1 cellular context compared by ENCODE assay signal in the genomic region with DNA sequence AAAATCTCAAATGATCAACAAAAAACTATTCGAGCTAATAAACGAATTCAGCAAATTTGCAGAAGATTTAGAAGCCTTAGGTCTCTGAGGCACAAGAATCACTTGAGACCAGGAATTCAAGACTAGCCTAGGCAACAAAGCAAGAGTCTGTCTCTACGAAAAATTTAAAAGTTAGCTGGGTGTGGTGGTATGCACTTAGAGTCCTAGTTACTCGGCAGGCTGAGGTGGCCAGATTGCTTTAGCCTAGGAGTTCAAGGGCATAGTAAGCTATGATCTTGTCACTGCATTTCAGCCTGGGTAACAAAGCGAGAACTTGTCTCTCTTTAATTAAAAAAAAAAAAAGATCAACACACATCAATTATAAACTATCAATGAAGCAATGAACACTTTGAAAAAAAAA.
TF ChIP-seq lines count a peak whose summit lies in the region.

No MANE protein-coding gene starts in this region.

TF ChIP-seq in K562, 482 proteins besides CTCF, POLR2A, EP300 and RAD21:
- no peak for TF ChIP-seq ZNF124 (CRISPR knock-in tag; IDR thresholded peaks at IDR 0.05)
- TF ChIP-seq CREB1 (IDR thresholded peaks at IDR 0.05), result no peak
- TF ChIP-seq CREB1 (CRISPR knock-in tag; IDR thresholded peaks at IDR 0.05), result no peak
- TF ChIP-seq TAF7 (tag; IDR thresholded peaks at IDR 0.05), result no peak
- TF ChIP-seq ZNF586 (CRISPR knock-in tag; conservative IDR thresholded peaks at IDR 0.05), result no peak
- TF ChIP-seq TAL1 (IDR thresholded peaks at IDR 0.05), result no peak
- no peak for TF ChIP-seq SMC3 (conservative IDR thresholded peaks at IDR 0.05; ENCODE audit: insufficient read depth, low read depth, low read length)
- TF ChIP-seq SP1 (CRISPR knock-in tag; IDR thresholded peaks at IDR 0.05), result no peak
- TF ChIP-seq, protein P1, sequence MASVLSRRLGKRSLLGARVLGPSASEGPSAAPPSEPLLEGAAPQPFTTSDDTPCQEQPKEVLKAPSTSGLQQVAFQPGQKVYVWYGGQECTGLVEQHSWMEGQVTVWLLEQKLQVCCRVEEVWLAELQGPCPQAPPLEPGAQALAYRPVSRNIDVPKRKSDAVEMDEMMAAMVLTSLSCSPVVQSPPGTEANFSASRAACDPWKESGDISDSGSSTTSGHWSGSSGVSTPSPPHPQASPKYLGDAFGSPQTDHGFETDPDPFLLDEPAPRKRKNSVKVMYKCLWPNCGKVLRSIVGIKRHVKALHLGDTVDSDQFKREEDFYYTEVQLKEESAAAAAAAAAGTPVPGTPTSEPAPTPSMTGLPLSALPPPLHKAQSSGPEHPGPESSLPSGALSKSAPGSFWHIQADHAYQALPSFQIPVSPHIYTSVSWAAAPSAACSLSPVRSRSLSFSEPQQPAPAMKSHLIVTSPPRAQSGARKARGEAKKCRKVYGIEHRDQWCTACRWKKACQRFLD (CRISPR knock-in tag; IDR thresholded peaks at IDR 0.05), result no peak
- TF ChIP-seq, protein P2, sequence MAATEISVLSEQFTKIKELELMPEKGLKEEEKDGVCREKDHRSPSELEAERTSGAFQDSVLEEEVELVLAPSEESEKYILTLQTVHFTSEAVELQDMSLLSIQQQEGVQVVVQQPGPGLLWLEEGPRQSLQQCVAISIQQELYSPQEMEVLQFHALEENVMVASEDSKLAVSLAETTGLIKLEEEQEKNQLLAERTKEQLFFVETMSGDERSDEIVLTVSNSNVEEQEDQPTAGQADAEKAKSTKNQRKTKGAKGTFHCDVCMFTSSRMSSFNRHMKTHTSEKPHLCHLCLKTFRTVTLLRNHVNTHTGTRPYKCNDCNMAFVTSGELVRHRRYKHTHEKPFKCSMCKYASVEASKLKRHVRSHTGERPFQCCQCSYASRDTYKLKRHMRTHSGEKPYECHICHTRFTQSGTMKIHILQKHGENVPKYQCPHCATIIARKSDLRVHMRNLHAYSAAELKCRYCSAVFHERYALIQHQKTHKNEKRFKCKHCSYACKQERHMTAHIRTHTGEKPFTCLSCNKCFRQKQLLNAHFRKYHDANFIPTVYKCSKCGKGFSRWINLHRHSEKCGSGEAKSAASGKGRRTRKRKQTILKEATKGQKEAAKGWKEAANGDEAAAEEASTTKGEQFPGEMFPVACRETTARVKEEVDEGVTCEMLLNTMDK (IDR thresholded peaks at IDR 0.05; ENCODE audit: borderline replicate concordance, insufficient read depth, low read depth, low read length, poor library complexity, severe bottlenecking), result no peak
- TF ChIP-seq, protein P3, sequence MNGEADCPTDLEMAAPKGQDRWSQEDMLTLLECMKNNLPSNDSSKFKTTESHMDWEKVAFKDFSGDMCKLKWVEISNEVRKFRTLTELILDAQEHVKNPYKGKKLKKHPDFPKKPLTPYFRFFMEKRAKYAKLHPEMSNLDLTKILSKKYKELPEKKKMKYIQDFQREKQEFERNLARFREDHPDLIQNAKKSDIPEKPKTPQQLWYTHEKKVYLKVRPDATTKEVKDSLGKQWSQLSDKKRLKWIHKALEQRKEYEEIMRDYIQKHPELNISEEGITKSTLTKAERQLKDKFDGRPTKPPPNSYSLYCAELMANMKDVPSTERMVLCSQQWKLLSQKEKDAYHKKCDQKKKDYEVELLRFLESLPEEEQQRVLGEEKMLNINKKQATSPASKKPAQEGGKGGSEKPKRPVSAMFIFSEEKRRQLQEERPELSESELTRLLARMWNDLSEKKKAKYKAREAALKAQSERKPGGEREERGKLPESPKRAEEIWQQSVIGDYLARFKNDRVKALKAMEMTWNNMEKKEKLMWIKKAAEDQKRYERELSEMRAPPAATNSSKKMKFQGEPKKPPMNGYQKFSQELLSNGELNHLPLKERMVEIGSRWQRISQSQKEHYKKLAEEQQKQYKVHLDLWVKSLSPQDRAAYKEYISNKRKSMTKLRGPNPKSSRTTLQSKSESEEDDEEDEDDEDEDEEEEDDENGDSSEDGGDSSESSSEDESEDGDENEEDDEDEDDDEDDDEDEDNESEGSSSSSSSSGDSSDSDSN (IDR thresholded peaks at IDR 0.05; ENCODE audit: borderline replicate concordance in 1 of 2, low read depth in 2 of 2, low read length in 2 of 2), result no peak
- TF ChIP-seq, protein P4, sequence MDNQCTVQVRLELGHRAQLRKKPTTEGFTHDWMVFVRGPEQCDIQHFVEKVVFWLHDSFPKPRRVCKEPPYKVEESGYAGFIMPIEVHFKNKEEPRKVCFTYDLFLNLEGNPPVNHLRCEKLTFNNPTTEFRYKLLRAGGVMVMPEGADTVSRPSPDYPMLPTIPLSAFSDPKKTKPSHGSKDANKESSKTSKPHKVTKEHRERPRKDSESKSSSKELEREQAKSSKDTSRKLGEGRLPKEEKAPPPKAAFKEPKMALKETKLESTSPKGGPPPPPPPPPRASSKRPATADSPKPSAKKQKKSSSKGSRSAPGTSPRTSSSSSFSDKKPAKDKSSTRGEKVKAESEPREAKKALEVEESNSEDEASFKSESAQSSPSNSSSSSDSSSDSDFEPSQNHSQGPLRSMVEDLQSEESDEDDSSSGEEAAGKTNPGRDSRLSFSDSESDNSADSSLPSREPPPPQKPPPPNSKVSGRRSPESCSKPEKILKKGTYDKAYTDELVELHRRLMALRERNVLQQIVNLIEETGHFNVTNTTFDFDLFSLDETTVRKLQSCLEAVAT (IDR thresholded peaks at IDR 0.05), result no peak
- TF ChIP-seq ELF2 (CRISPR knock-in tag; IDR thresholded peaks at IDR 0.05), result no peak
- TF ChIP-seq ZNF584 (CRISPR knock-in tag; IDR thresholded peaks at IDR 0.05; ENCODE audit: low read depth), result no peak
- TF ChIP-seq, protein P5, sequence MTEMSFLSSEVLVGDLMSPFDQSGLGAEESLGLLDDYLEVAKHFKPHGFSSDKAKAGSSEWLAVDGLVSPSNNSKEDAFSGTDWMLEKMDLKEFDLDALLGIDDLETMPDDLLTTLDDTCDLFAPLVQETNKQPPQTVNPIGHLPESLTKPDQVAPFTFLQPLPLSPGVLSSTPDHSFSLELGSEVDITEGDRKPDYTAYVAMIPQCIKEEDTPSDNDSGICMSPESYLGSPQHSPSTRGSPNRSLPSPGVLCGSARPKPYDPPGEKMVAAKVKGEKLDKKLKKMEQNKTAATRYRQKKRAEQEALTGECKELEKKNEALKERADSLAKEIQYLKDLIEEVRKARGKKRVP (CRISPR knock-in tag; IDR thresholded peaks at IDR 0.05), result no peak
- TF ChIP-seq ADNP (tag; IDR thresholded peaks at IDR 0.05), result no peak
- TF ChIP-seq ESRRA (IDR thresholded peaks at IDR 0.05; ENCODE audit: borderline replicate concordance, low read depth), result no peak
- no peak for TF ChIP-seq ZNF280A (IDR thresholded peaks at IDR 0.05; ENCODE audit: low read depth, partially characterized antibody)
- TF ChIP-seq, protein P6, sequence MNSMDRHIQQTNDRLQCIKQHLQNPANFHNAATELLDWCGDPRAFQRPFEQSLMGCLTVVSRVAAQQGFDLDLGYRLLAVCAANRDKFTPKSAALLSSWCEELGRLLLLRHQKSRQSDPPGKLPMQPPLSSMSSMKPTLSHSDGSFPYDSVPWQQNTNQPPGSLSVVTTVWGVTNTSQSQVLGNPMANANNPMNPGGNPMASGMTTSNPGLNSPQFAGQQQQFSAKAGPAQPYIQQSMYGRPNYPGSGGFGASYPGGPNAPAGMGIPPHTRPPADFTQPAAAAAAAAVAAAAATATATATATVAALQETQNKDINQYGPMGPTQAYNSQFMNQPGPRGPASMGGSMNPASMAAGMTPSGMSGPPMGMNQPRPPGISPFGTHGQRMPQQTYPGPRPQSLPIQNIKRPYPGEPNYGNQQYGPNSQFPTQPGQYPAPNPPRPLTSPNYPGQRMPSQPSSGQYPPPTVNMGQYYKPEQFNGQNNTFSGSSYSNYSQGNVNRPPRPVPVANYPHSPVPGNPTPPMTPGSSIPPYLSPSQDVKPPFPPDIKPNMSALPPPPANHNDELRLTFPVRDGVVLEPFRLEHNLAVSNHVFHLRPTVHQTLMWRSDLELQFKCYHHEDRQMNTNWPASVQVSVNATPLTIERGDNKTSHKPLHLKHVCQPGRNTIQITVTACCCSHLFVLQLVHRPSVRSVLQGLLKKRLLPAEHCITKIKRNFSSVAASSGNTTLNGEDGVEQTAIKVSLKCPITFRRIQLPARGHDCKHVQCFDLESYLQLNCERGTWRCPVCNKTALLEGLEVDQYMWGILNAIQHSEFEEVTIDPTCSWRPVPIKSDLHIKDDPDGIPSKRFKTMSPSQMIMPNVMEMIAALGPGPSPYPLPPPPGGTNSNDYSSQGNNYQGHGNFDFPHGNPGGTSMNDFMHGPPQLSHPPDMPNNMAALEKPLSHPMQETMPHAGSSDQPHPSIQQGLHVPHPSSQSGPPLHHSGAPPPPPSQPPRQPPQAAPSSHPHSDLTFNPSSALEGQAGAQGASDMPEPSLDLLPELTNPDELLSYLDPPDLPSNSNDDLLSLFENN (IDR thresholded peaks at IDR 0.05; ENCODE audit: low read depth in 2 of 2, low read length in 2 of 2), result no peak
TF ChIP-seq in K562: peak in this region for 0.
